In the genomic region with DNA sequence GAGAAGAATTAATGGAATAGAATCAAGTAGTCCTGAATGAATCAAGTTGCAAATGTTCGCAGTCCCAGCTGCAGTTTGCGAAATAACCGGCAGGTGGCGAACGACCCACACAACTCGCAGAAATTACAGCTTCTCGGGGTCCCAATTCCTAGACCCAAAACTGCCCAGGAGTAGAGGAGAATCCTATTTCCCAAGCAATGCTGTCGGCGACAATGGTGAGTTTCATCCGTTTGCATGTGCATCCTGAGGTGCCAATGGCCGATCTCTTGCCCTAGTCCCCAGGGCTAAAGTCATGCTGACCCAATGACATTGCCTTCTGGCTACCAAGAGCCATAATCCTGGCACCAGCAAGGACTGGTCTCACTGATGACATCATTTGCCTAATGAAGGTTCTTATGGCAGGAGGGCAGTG, we compare ENCODE assay signal across 8 cellular contexts. TPM values are rescaled to one million over a fixed set of nuclear protein-coding genes. Genes with fewer than 3 reads are reported as not detected.
DNase-seq lines count a peak whose midpoint lies in the region; ATAC-seq and TF ChIP-seq lines count a peak whose summit lies in the region.

No MANE protein-coding gene starts in this region.

- H3K4me3 ChIP-seq in mesendoderm (ENCODE audit: low read length) (no peak overlapping the region), thoracic aorta (no peak overlapping the region)

- ATAC-seq in thoracic aorta (ENCODE audit: insufficient number of reproducible peaks, low FRiP score, low read depth) (no peak), GM18909 (IDR thresholded peaks at IDR 0.05; ENCODE audit: poor library complexity, unreplicated experiment) (no peak)

- H3K27me3 ChIP-seq in mesendoderm (ENCODE audit: insufficient read depth, low read length, poor library complexity) (peaks cover 35% of the 10 kb centered on the region), thoracic aorta (replicated peaks; ENCODE audit: insufficient read depth) (no peaks in the 10 kb centered on the region)

- no peaks in the 10 kb centered on the region for H3K79me1 ChIP-seq in mesendoderm (ENCODE audit: low read length)

- no peaks in the 10 kb centered on the region for H3K9me3 ChIP-seq in thoracic aorta

- peaks cover 60% of the 10 kb centered on the region for H3K27me3 Mint-ChIP-seq in chondrocyte (ENCODE audit: low read depth)

- peaks cover 2% of the 10 kb centered on the region for H3K36me3 Mint-ChIP-seq in chondrocyte (ENCODE audit: low read depth)

- H3K36me3 ChIP-seq in mesendoderm (ENCODE audit: control insufficient read depth, insufficient read depth, low read length) (no peaks in the 10 kb centered on the region), thoracic aorta (no peaks in the 10 kb centered on the region)

- DNase-seq in ELF-1 (ENCODE audit: low read depth, low spot score), result peak; percentile 77
- DNase-seq in NAMALWA (ENCODE audit: low spot score), result peak; percentile 55
- DNase-seq in UCSD-AML1 (lab: John Stamatoyannopoulos, UW; ENCODE audit: unreplicated experiment), result peak; percentile 30
- no peak for DNase-seq in chondrocyte (ENCODE audit: low spot score)
- DNase-seq in mesendoderm, result peak; percentile 51
- DNase-seq in thoracic aorta (ENCODE audit: low spot score), result no peak
- no peak for DNase-seq in SW 1271 (lab: John Stamatoyannopoulos, UW)

- no peak overlapping the region for H3K23ac ChIP-seq in mesendoderm (ENCODE audit: low read length)

- TF ChIP-seq CTCF in chondrocyte (IDR thresholded peaks at IDR 0.05), result peak; percentile 92
- TF ChIP-seq CTCF in thoracic aorta (IDR thresholded peaks at IDR 0.05), result peak; percentile 64

- H2BK5ac ChIP-seq in mesendoderm (ENCODE audit: low read length), result no peak overlapping the region

- H3K4me2 ChIP-seq in mesendoderm (ENCODE audit: low read length), result no peak overlapping the region

- no peak overlapping the region for H2AK5ac ChIP-seq in mesendoderm (ENCODE audit: low read length)

- H3K27ac Mint-ChIP-seq in chondrocyte (ENCODE audit: unreplicated experiment), result no peak overlapping the region

- no peaks in the 10 kb centered on the region for H3K79me2 ChIP-seq in mesendoderm (ENCODE audit: control insufficient read depth, insufficient read depth, low read length)

- H3K9me3 Mint-ChIP-seq in chondrocyte (ENCODE audit: low read depth), result no peaks in the 10 kb centered on the region

- no peak overlapping the region for H2BK15ac ChIP-seq in mesendoderm (replicated peaks; ENCODE audit: low read depth)

- no peak overlapping the region for H2BK120ac ChIP-seq in mesendoderm (ENCODE audit: low read depth, low read length)

- H3K18ac ChIP-seq in mesendoderm (ENCODE audit: low read length), result no peak overlapping the region

- no peaks in the 10 kb centered on the region for H3K4me1 ChIP-seq in mesendoderm (ENCODE audit: control insufficient read depth, low read depth, low read length)
- H3K4me1 ChIP-seq in thoracic aorta (ENCODE audit: control insufficient read depth in 1 of 2, low read depth in 2 of 2), result no peaks in the 10 kb centered on the region

- no peak overlapping the region for H4K8ac ChIP-seq in mesendoderm (ENCODE audit: low read depth, low read length)

- H4K5ac ChIP-seq in mesendoderm (ENCODE audit: low read length), result no peak overlapping the region

- no CpG with 5 or more reads among the region's 11 CpGs for WGBS in mesendoderm (ENCODE audit: extremely low coverage, insufficient coverage, low lambda C conversion rate)

- no peak overlapping the region for H3K4me3 Mint-ChIP-seq in chondrocyte (ENCODE audit: unreplicated experiment)

- no peak overlapping the region for H3K9ac ChIP-seq in mesendoderm (ENCODE audit: low read length)

- no peak overlapping the region for H3K4ac ChIP-seq in mesendoderm (ENCODE audit: low read depth, low read length)

- no peaks in the 10 kb centered on the region for H3K4me1 Mint-ChIP-seq in chondrocyte (ENCODE audit: low read depth)

- H3K27ac ChIP-seq in mesendoderm (ENCODE audit: low read depth, low read length), result no peak overlapping the region
- H3K27ac ChIP-seq in thoracic aorta, result no peak overlapping the region

- no peak overlapping the region for H3K56ac ChIP-seq in mesendoderm (ENCODE audit: low read length)

RNA-seq across cellular contexts. Expression of gene ASCL1, which starts 8.5 kb away (rescaled TPM):
- not detected in 3 replicates for total RNA-seq in chondrocyte
- polyA plus RNA-seq in mesendoderm (2013, experiment 1 of 2), result 0.01 TPM
- 0.01 TPM for polyA plus RNA-seq in mesendoderm (2013, experiment 2 of 2)
- not detected for total RNA-seq in thoracic aorta

RNA-seq across cellular contexts. Expression of gene PAH, which starts 31.9 kb away (rescaled TPM):
- total RNA-seq in chondrocyte (not detected in 3 replicates), thoracic aorta (not detected)
- polyA plus RNA-seq in mesendoderm (2013, experiment 1 of 2), result 0.84 TPM
- polyA plus RNA-seq in mesendoderm (2013, experiment 2 of 2), result 1.3 TPM

Comparison
In these comparisons a context has a peak if more than half of its experiments do, and no peak if none do; other contexts are left out.
1. DNase-seq: peak in ELF-1 (single experiment), NAMALWA (single experiment), UCSD-AML1 (single experiment) and mesendoderm (single experiment); none in chondrocyte (single experiment), thoracic aorta (single experiment) and SW 1271 (0 of 2).